In genomic region chr11:6481924-6482275, GRCh38 we compare ENCODE assay signal across 1 cellular context.
TF ChIP-seq lines count a peak whose summit lies in the region.

No MANE protein-coding gene starts in this region.

TF ChIP-seq in WTC11, 78 proteins besides CTCF, POLR2A, EP300 and RAD21 (continued from another document):
- TF ChIP-seq SMAD3 (CRISPR knock-in tag; IDR thresholded peaks at IDR 0.05; ENCODE audit: borderline replicate concordance) (no peak), SP1 (CRISPR knock-in tag; conservative IDR thresholded peaks at IDR 0.05) (no peak), SMAD4 (CRISPR knock-in tag; IDR thresholded peaks at IDR 0.05) (no peak), NFE2L1 (CRISPR knock-in tag; IDR thresholded peaks at IDR 0.05) (no peak), MLX (CRISPR knock-in tag; IDR thresholded peaks at IDR 0.05) (no peak), MAX (CRISPR knock-in tag; IDR thresholded peaks at IDR 0.05) (no peak), NR3C1 (CRISPR knock-in tag; conservative IDR thresholded peaks at IDR 0.05; ENCODE audit: low read depth) (no peak), IRF2 (CRISPR knock-in tag; IDR thresholded peaks at IDR 0.05; ENCODE audit: borderline replicate concordance, low read depth) (no peak), ZNF416 (CRISPR knock-in tag; IDR thresholded peaks at IDR 0.05) (no peak)
